In the genomic region with DNA sequence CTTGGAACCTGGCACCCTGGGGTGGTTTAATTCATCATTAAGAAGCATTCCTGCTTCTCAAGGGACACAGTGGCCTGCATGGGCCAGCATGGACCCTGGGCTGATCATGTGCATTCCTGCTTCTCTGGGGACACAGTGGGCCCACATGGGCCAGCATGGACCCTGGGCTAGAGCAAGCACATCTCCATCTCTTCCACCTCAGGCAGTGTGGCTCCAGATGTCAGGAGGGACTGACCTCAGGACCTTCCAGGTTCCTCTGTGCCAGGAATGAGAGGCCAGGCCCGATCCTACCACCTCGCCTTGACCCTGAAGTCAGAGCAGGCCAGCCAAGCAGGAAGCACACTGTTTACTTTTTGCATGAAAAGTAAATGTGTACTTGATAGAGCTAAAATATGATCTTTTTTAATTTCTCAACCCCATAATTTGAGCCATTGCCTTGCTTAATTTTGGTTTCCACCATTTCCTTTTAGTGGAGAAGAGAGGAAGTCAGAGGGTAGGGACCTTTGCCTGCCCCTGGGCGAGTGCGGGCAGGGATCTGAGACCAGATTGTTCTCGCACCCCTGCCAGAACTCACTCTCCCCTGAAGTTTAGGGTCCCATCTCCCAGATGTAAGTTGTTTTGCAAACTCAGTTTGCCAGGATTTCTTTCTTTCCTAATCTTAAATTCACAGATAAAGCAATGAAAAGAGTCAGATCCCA, we compare ENCODE assay signal across 2 cellular contexts.
TF ChIP-seq lines count a peak whose summit lies in the region.

No MANE protein-coding gene starts in this region.

TF ChIP-seq in GM12878, 131 proteins besides CTCF, POLR2A, EP300 and RAD21:
- TF ChIP-seq HCFC1 (IDR thresholded peaks at IDR 0.05; ENCODE audit: low read length) (no peak), EZH2 (IDR thresholded peaks at IDR 0.05; ENCODE audit: borderline replicate concordance, control insufficient read depth, low read depth, low read length) (no peak)

TF ChIP-seq in SK-N-SH treated with all-trans-retinoic acid at 6 μM for 48 hours, 23 proteins besides CTCF, POLR2A, EP300 and RAD21:
- TF ChIP-seq ZNF8 (CRISPR knock-in tag; IDR thresholded peaks at IDR 0.05), result no peak
- TF ChIP-seq ISL1 (CRISPR knock-in tag; IDR thresholded peaks at IDR 0.05), result no peak
- no peak for TF ChIP-seq CSDC2 (CRISPR knock-in tag; IDR thresholded peaks at IDR 0.05)
- TF ChIP-seq, protein P1, sequence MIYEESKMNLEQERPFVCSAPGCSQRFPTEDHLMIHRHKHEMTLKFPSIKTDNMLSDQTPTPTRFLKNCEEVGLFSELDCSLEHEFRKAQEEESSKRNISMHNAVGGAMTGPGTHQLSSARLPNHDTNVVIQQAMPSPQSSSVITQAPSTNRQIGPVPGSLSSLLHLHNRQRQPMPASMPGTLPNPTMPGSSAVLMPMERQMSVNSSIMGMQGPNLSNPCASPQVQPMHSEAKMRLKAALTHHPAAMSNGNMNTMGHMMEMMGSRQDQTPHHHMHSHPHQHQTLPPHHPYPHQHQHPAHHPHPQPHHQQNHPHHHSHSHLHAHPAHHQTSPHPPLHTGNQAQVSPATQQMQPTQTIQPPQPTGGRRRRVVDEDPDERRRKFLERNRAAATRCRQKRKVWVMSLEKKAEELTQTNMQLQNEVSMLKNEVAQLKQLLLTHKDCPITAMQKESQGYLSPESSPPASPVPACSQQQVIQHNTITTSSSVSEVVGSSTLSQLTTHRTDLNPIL (CRISPR knock-in tag; IDR thresholded peaks at IDR 0.05; ENCODE audit: low read depth), result no peak
- TF ChIP-seq BACH2 (CRISPR knock-in tag; IDR thresholded peaks at IDR 0.05; ENCODE audit: borderline replicate concordance), result no peak
